Comparison of ENCODE assay signal across 21 cellular contexts in genomic region chr2:240817496-240818292, GRCh38. TPM values are rescaled to one million over a fixed set of nuclear protein-coding genes. Genes with fewer than 3 reads are reported as not detected.
A peak's percentile ranks its signal among the peaks of the same experiment; 100 is the strongest.
DNase-seq lines count a peak whose midpoint lies in the region; ATAC-seq, FAIRE-seq and TF ChIP-seq lines count a peak whose summit lies in the region.
"Had no signal": no experiment of that assay in that cellular context is flagged by ENCODE, and none has a peak within 500 bp of the region (broad histone marks: within the 10 kb centered on the region; RNA-seq: fewer than 3 reads in every experiment).

No MANE protein-coding gene starts in this region.

- TF ChIP-seq CTCF in heart right ventricle (IDR thresholded peaks at IDR 0.05) (no peak), H1 (IDR thresholded peaks at IDR 0.05; ENCODE audit: control extremely low read depth in 1 of 3, insufficient read depth in 1 of 3, low read depth in 1 of 3, low read length in 3 of 3) (no peak), neural cell (IDR thresholded peaks at IDR 0.05; ENCODE audit: poor library complexity, severe bottlenecking) (no peak)

- H2AK5ac ChIP-seq in H1 (ENCODE audit: low read depth, low read length) = peak overlapping the region; percentile 95; the same call in 1 of the 2 replicates

- intact Hi-C loops in right cardiac atrium (cut with DNase I) (no loop called here), heart right ventricle (cut with DNase I) (no loop called here)

- H3K18ac ChIP-seq in H1 (ENCODE audit: extremely low read depth, low read length) = peak overlapping the region; percentile 88

- H3K9me3 ChIP-seq in right cardiac atrium (ENCODE audit: control insufficient read depth, low read length) = no peaks in the 10 kb centered on the region
- H3K9me3 ChIP-seq in heart right ventricle = peaks cover 0 to 13% (median 0%) of the 10 kb centered on the region in 11 donors
- peaks cover 0 to 5% of the 10 kb centered on the region in 2 experiments; a peak in 1 of 4 replicates for H3K9me3 ChIP-seq in H1 (ENCODE audit: insufficient read depth in 2 of 2, low read depth in 1 of 2, low read length in 1 of 2)
- H3K9me3 ChIP-seq in neural cell (ENCODE audit: low read length) = peaks cover 18% of the 10 kb centered on the region
- H3K9me3 ChIP-seq: MG63 had no signal

- H3K14ac ChIP-seq in H1 (ENCODE audit: insufficient read length) = no peak overlapping the region

- no peak overlapping the region for H3K23ac ChIP-seq in H1 (ENCODE audit: insufficient read length)

- H3K4me1 ChIP-seq in right cardiac atrium (ENCODE audit: control insufficient read depth, insufficient read depth, low read length) (no peaks in the 10 kb centered on the region), heart right ventricle (peaks cover 0 to 23% (median 19%) of the 10 kb centered on the region in 9 donors), H1 (replicated peaks in 1 of 4; ENCODE audit: control insufficient read depth in 3 of 4, insufficient read depth in 4 of 4, low read length in 3 of 4) (peaks cover 0 to 20% (median 16%) of the 10 kb centered on the region in 4 experiments; a peak in 6 of 7 replicates)
- H3K4me1 ChIP-seq: foreskin keratinocyte had no signal

- peak overlapping the region; percentile 99 for H3K4ac ChIP-seq in H1 (replicated peaks; ENCODE audit: insufficient read length, low read depth, low read length)

- H2BK5ac ChIP-seq in H1 (ENCODE audit: low read depth, low read length) = no peak overlapping the region

- H3K36me3 ChIP-seq in heart right ventricle (no peaks in the 10 kb centered on the region), H1 (ENCODE audit: control insufficient read depth in 2 of 4, insufficient read depth in 4 of 4, low read length in 3 of 4) (peaks cover 2 to 15% (median 5%) of the 10 kb centered on the region in 4 experiments; a peak in 6 of 8 replicates), neural cell (ENCODE audit: insufficient read depth, low read length) (peaks cover 5% of the 10 kb centered on the region)
- H3K36me3 ChIP-seq: MG63 had no signal

- no peaks in the 10 kb centered on the region for H3K9me2 ChIP-seq in neural cell (ENCODE audit: insufficient read depth, low read length)

- H4K8ac ChIP-seq in H1 (ENCODE audit: extremely low read depth, insufficient read depth, low read length) = peak overlapping the region; percentile 81

- POLR2A ChIA-PET in H1 (lab: Charles Lee; ENCODE audit: partially characterized antibody) = interaction anchor here (0.5 to 4.3 kb wide), 10 partner anchors 10 to 867 kb away, joined by 3 to 52 read pairs (median 6); no protein-coding TSS in a partner anchor

- H2AFZ ChIP-seq in H1 (ENCODE audit: low read length) (no peak overlapping the region), neural cell (ENCODE audit: low read depth, low read length) (no peak overlapping the region)

- CTCF ChIA-PET in H1 (lab: Charles Lee; ENCODE audit: partially characterized antibody) = interaction anchor here (0.6 to 1.1 kb wide), 4 partner anchors 10 to 829 kb away, joined by 3 to 4 read pairs (median 3); no protein-coding TSS in a partner anchor

- H3K79me1 ChIP-seq in H1 (ENCODE audit: low read depth, low read length) = peaks cover 15% of the 10 kb centered on the region

- H3K27ac ChIP-seq in right cardiac atrium (ENCODE audit: low read length) (no peak overlapping the region), heart right ventricle (no peak overlapping the region), H1 (ENCODE audit: low read depth, low read length) (peak overlapping the region; percentile 84; the same call in 1 of the 2 replicates), neural cell (ENCODE audit: low read length) (peak overlapping the region; percentile 87)
- H3K27ac ChIP-seq: foreskin keratinocyte had no signal

- H3K4me3 ChIP-seq in right cardiac atrium (ENCODE audit: low read length) (no peak overlapping the region), heart right ventricle (no peak overlapping the region), H1 (ENCODE audit: extremely low read depth in 1 of 4, insufficient read depth in 2 of 4, low read depth in 3 of 4, low read length in 4 of 4) (peak overlapping the region; percentile 69 to 100 (median 80); a peak in 6 of 8 replicates), neural cell (ENCODE audit: low read length) (peak overlapping the region; percentile 96)
- H3K4me3 ChIP-seq: GM12878, lung, MG63 had no signal

- 86% methylated on average over 19 of the region's 19 CpGs for WGBS in right cardiac atrium
- 83 to 88% methylated on average over 19 of the region's 19 CpGs for WGBS in heart right ventricle, 2 donors
- whole genome bisulfite sequencing in H1 (ENCODE audit: extremely low coverage in 1 of 2, insufficient coverage in 1 of 2, insufficient read length in 1 of 2, insufficient replicate concordance in 2 of 2, low coverage in 1 of 2, low lambda C conversion rate in 2 of 2, missing lambda C conversion rate in 1 of 2), 2 experiments = 87% methylated on average over 18 of the region's 19 CpGs; no CpG with 5 or more reads in 1 of the 2 experiments

- no peak for TF ChIP-seq EP300 in H1 (IDR thresholded peaks at IDR 0.05; ENCODE audit: borderline replicate concordance in 1 of 2, low read depth in 2 of 2, low read length in 2 of 2)
- TF ChIP-seq EP300 in neural cell (conservative IDR thresholded peaks at IDR 0.05; ENCODE audit: poor library complexity, severe bottlenecking) = no peak

- peaks cover 44 to 61% of the 10 kb centered on the region in 2 experiments for H3K79me2 ChIP-seq in H1 (ENCODE audit: control insufficient read depth in 1 of 2, insufficient read depth in 2 of 2, low read length in 2 of 2)
- peaks cover 52% of the 10 kb centered on the region for H3K79me2 ChIP-seq in neural cell (replicated peaks; ENCODE audit: insufficient read depth, low read length)

- H4K91ac ChIP-seq in H1 (replicated peaks; ENCODE audit: insufficient read length, low read length) = peak overlapping the region; percentile 96

- H3K4me2 ChIP-seq in H1 (ENCODE audit: insufficient read depth in 1 of 2, low read depth in 2 of 2, low read length in 2 of 2) (peak overlapping the region; percentile 73 to 99), neural cell (ENCODE audit: low read length) (peak overlapping the region; percentile 91)

- H2BK120ac ChIP-seq in H1 (replicated peaks; ENCODE audit: low read depth, low read length) = peak overlapping the region; percentile 63

- peaks cover 6% of the 10 kb centered on the region for H3F3A ChIP-seq in neural cell (ENCODE audit: insufficient read depth, low read length, poor library complexity, severe bottlenecking)

- no peak for FAIRE-seq in H1 (lab: Jason Lieb, UNC)
- FAIRE-seq: endothelial cell of umbilical vein, GM12878 had no signal

- DNase-seq in right cardiac atrium (peak in 2 of 3 donors; percentile 42 to 47), heart right ventricle (no peak), H1 (ENCODE audit: low read depth in 1 of 2, low spot score in 2 of 2) (no peak), NCI-H226 (no peak), DMS153 (lab: John Stamatoyannopoulos, UW) (no peak), dedifferentiated amniotic fluid mesenchymal stem cell (ENCODE audit: extremely low spot score) (no peak)
- DNase-seq: activated CD4-positive, alpha-beta T cell treated with anti-CD3 and anti-CD28 coated beads, Interleukin-2, amount 50 U/mL, for 1 hour; foreskin keratinocyte; GOT3; MG63; natural killer cell; NCI-H1694; NCI-H524 treated with DMSO at 0.1 percent for 48 hours had no signal

- H4K20me1 ChIP-seq in H1 (replicated peaks in 1 of 2; ENCODE audit: control insufficient read depth in 1 of 2, insufficient read depth in 2 of 2, low read length in 2 of 2) = peaks cover 25 to 32% of the 10 kb centered on the region in 2 experiments
- H4K20me1 ChIP-seq in neural cell (ENCODE audit: insufficient read depth) = peaks cover 3% of the 10 kb centered on the region

- no peak overlapping the region; the same call in 1 of the 2 replicates for H2BK20ac ChIP-seq in H1 (ENCODE audit: low read length)

- H2BK12ac ChIP-seq in H1 (ENCODE audit: low read depth, low read length) = no peak overlapping the region

- H3K23me2 ChIP-seq in H1 (ENCODE audit: low read depth, low read length) = peaks cover 9% of the 10 kb centered on the region; the same call in 1 of the 2 replicates

- H2BK15ac ChIP-seq in H1 (ENCODE audit: low read length) = no peak overlapping the region; the same call in 1 of the 2 replicates

- H3K56ac ChIP-seq in H1 (replicated peaks; ENCODE audit: insufficient read length, low read depth, low read length) = no peak overlapping the region

- H3K9ac ChIP-seq in H1 (replicated peaks in 1 of 4; ENCODE audit: extremely low read depth in 1 of 4, low read depth in 3 of 4, low read length in 3 of 4) (no peak overlapping the region), neural cell (ENCODE audit: low read length) (peak overlapping the region; percentile 98)

- H3K27me3 ChIP-seq in right cardiac atrium (ENCODE audit: control insufficient read depth, insufficient read depth) = no peaks in the 10 kb centered on the region
- H3K27me3 ChIP-seq in heart right ventricle = peaks cover 23 to 58% (median 51%) of the 10 kb centered on the region in 7 donors
- H3K27me3 ChIP-seq in H1 (replicated peaks in 1 of 4; ENCODE audit: control insufficient read depth in 3 of 4, extremely low read depth in 1 of 4, insufficient read depth in 3 of 4, low read length in 3 of 4) = peaks cover 0 to 2% (median 0%) of the 10 kb centered on the region in 4 experiments; a peak in 1 of 7 replicates
- no peaks in the 10 kb centered on the region for H3K27me3 ChIP-seq in neural cell (ENCODE audit: insufficient read depth, low read depth, low read length)

- ATAC-seq in right cardiac atrium (no peak), heart right ventricle (no peak), HG02938 (IDR thresholded peaks at IDR 0.05; ENCODE audit: unreplicated experiment) (no peak)
- ATAC-seq: CD8-positive, alpha-beta T cell; foreskin keratinocyte; GM12878; natural killer cell had no signal

- peak in 1 of 2 experiments; percentile 50; a peak in 1 of 3 replicates for TF ChIP-seq POLR2A in H1 (IDR thresholded peaks at IDR 0.05; ENCODE audit: control extremely low read depth in 1 of 2, low read depth in 2 of 2, low read length in 2 of 2)

- TF ChIP-seq RAD21 in H1 (IDR thresholded peaks at IDR 0.05 in 1 of 2, conservative IDR thresholded peaks at IDR 0.05 in 1 of 2; ENCODE audit: low read depth in 2 of 2, low read length in 2 of 2) (no peak), neural cell (conservative IDR thresholded peaks at IDR 0.05) (no peak)

- peak overlapping the region; percentile 87 for H4K5ac ChIP-seq in H1 (ENCODE audit: insufficient read length, low read depth, low read length)

RNA-seq across cellular contexts. Expression of gene KIF1A, which starts 2.3 kb away (rescaled TPM):
- total RNA-seq in right cardiac atrium = 10 to 100 TPM; 45.3 to 83.0 (median 66.9) TPM
- 45.7 TPM for polyA plus RNA-seq in right cardiac atrium
- 10 to 100 TPM in 2 of 10 donors, 1 to 10 TPM in 6, under 1 TPM in 2; 0.51 to 21.4 (median 1.6) TPM for total RNA-seq in heart right ventricle
- polyA plus RNA-seq in heart right ventricle = under 1 TPM; 0.37 to 0.42 TPM
- total RNA-seq in H1 (2021; fragmentation: NEBNext Ultra II Directional; extraction: Animal tissue kit (Norgen Biotek cat#: 25700)) = 267 and 281 TPM in 2 replicates
- 61.3 and 83.2 TPM in 2 replicates for polyA plus RNA-seq in H1 (2011; rRNA removed)
- polyA plus RNA-seq in H1 (2011; cell fraction: cytosol; rRNA removed) = 37.7 TPM
- polyA plus RNA-seq in H1 (2011; cell fraction: nucleus; rRNA removed) = 305 TPM
- 111 to 171 TPM (median 154 TPM) in 4 replicates for polyA plus RNA-seq in H1 (2012, experiment 1 of 2)
- 110 TPM for polyA plus RNA-seq in H1 (2012, experiment 2 of 2)
- polyA plus RNA-seq in H1 (2013, experiment 1 of 2) = 161 TPM
- polyA plus RNA-seq in H1 (2013, experiment 2 of 2) = 135 TPM
- 314 and 356 TPM in 2 replicates for polyA minus RNA-seq in H1 (2011; rRNA and poly(A)+ RNA removed)
- polyA minus RNA-seq in H1 (2011; cell fraction: cytosol; rRNA and poly(A)+ RNA removed) = 97.5 TPM
- polyA minus RNA-seq in H1 (2011; cell fraction: nucleus; rRNA and poly(A)+ RNA removed) = 239 TPM
- 63.4 and 89.2 TPM in 2 replicates for polyA plus RNA-seq in neural cell
- polyA minus RNA-seq in neural cell = 279 and 320 TPM in 2 replicates
- total RNA-seq: CD8-positive, alpha-beta T cell; foreskin keratinocyte had no signal
- polyA plus RNA-seq: AG04450, foreskin keratinocyte had no signal

RNA-seq across cellular contexts. Expression of gene AGXT, which starts 50.9 kb away (rescaled TPM):
- total RNA-seq in right cardiac atrium = not detected
- 0.14 TPM for polyA plus RNA-seq in right cardiac atrium
- total RNA-seq in heart right ventricle = not detected
- under 1 TPM in 1 of 2 donors, not detected in 1; 0.09 TPM for polyA plus RNA-seq in heart right ventricle
- total RNA-seq in H1 (2021; fragmentation: NEBNext Ultra II Directional; extraction: Animal tissue kit (Norgen Biotek cat#: 25700)) = not detected in 2 replicates
- polyA plus RNA-seq in H1 (2011; rRNA removed) = 0.03 TPM in 1 of 2 replicates, not detected in the other
- 0.05 TPM for polyA plus RNA-seq in H1 (2011; cell fraction: cytosol; rRNA removed)
- not detected for polyA plus RNA-seq in H1 (2011; cell fraction: nucleus; rRNA removed)
- polyA plus RNA-seq in H1 (2012, experiment 1 of 2) = not detected in 4 replicates
- polyA plus RNA-seq in H1 (2012, experiment 2 of 2) = not detected
- not detected for polyA plus RNA-seq in H1 (2013, experiment 1 of 2)
- polyA plus RNA-seq in H1 (2013, experiment 2 of 2) = not detected
- not detected in 2 replicates for polyA minus RNA-seq in H1 (2011; rRNA and poly(A)+ RNA removed)
- not detected for polyA minus RNA-seq in H1 (2011; cell fraction: cytosol; rRNA and poly(A)+ RNA removed)
- polyA minus RNA-seq in H1 (2011; cell fraction: nucleus; rRNA and poly(A)+ RNA removed) = not detected
- not detected in 2 replicates for polyA plus RNA-seq in neural cell
- not detected in 2 replicates for polyA minus RNA-seq in neural cell
- total RNA-seq: CD8-positive, alpha-beta T cell; endothelial cell of umbilical vein; foreskin keratinocyte; natural killer cell; T-helper 2 cell treated with Interferon-gamma antibody and Interleukin-4, amounts not matched to agents 100 ng/mL and 5 ng/mL, for 36 hours had no signal
- polyA plus RNA-seq: AG04450, endothelial cell of umbilical vein, foreskin keratinocyte, GM12878 had no signal

Comparison
In these comparisons a context has a peak if more than half of its experiments do, and no peak if none do; other contexts are left out.
1. DNase-seq: peak in right cardiac atrium (2 of 3); none in heart right ventricle (0 of 2), H1 (0 of 2), NCI-H226 (single experiment), DMS153 (single experiment) and dedifferentiated amniotic fluid mesenchymal stem cell (single experiment).
2. RNA of gene KIF1A, which starts 2.3 kb away (polyA plus RNA-seq): 63.4 to 89.2 TPM in neural cell, 37.7 to 305 TPM in H1 and 45.7 TPM in right cardiac atrium (single experiment); 0.37 to 0.42 TPM in heart right ventricle; every median in the first group is over 10 times any median in the second.
3. H3K27ac ChIP-seq: peak in H1 (single experiment) and neural cell (single experiment); none in right cardiac atrium (single experiment) and heart right ventricle (0 of 10).
4. H3K4me3 ChIP-seq: peak in H1 (4 of 4) and neural cell (single experiment); none in right cardiac atrium (single experiment) and heart right ventricle (0 of 10).